In genomic region chrX:24216827-24217226, GRCh38 we compare ENCODE assay signal across 15 cellular contexts.
A peak's percentile ranks its signal among the peaks of the same experiment; 100 is the strongest.
DNase-seq lines count a peak whose midpoint lies in the region; ATAC-seq lines count a peak whose summit lies in the region.
"Had no signal": no experiment of that assay in that cellular context is flagged by ENCODE, and none has a peak within 500 bp of the region (broad histone marks: within the 10 kb centered on the region; RNA-seq: fewer than 3 reads in every experiment).

No MANE protein-coding gene starts in this region.

- no peak for DNase-seq in activated T-cell treated with anti-CD3 and anti-CD28 coated beads, Interleukin-2, amount 50 U/mL, for 24 hours
- DNase-seq in activated T-cell treated with anti-CD3 and anti-CD28 coated beads, Interleukin-2, amount 50 U/mL, for 1 hour = no peak
- no peak for DNase-seq in CD4-positive, CD25-positive, alpha-beta regulatory T cell
- no peak for DNase-seq in naive thymus-derived CD8-positive, alpha-beta T cell
- DNase-seq in T1000 (lab: John Stamatoyannopoulos, UW) (no peak), activated gamma-delta T cell treated with Interleukin-2 at 50 U/mL for 16 hours (no peak)
- DNase-seq: CD8-positive, alpha-beta T cell; MM.1S; NCI-H1092; NCI-H1436 treated with DMSO at 0.1 percent for 48 hours; NCI-H2029; NCI-H2171 treated with DMSO at 0.1 percent for 48 hours had no signal

- H3K9me3 ChIP-seq in CD4-positive, CD25-positive, alpha-beta regulatory T cell (ENCODE audit: control insufficient read depth in 2 of 2, low read length in 2 of 2) = no peaks in the 10 kb centered on the region

- no peaks in the 10 kb centered on the region for H3K27me3 ChIP-seq in CD4-positive, CD25-positive, alpha-beta regulatory T cell (ENCODE audit: control insufficient read depth, insufficient read depth, low read length)

- H3K27me3 Mint-ChIP-seq in activated T-cell treated with anti-CD3 and anti-CD28 coated beads, Interleukin-2, amount 50 U/mL, for 24 hours = no peaks in the 10 kb centered on the region
- no peaks in the 10 kb centered on the region for H3K27me3 Mint-ChIP-seq in CD4-positive, CD25-positive, alpha-beta regulatory T cell
- no peaks in the 10 kb centered on the region for H3K27me3 Mint-ChIP-seq in IgD-negative memory B cell
- H3K27me3 Mint-ChIP-seq in naive thymus-derived CD8-positive, alpha-beta T cell = no peaks in the 10 kb centered on the region

- POLR2A ChIA-PET in naive thymus-derived CD8-positive, alpha-beta T cell (lab: Charles Lee) = no interaction called here

- no peak for ATAC-seq in CD4-positive, CD25-positive, alpha-beta regulatory T cell (ENCODE audit: low read depth in 2 of 2)
- ATAC-seq in naive thymus-derived CD8-positive, alpha-beta T cell = no peak
- ATAC-seq in HG03097 (IDR thresholded peaks at IDR 0.05; ENCODE audit: low FRiP score, unreplicated experiment) = no peak
- ATAC-seq: CD8-positive, alpha-beta T cell; Panc1 had no signal

- no peaks in the 10 kb centered on the region for H3K4me1 ChIP-seq in CD4-positive, CD25-positive, alpha-beta regulatory T cell (ENCODE audit: control insufficient read depth, insufficient read depth, low read length, poor library complexity, severe bottlenecking)

- peaks cover 13% of the 10 kb centered on the region for H3K4me1 Mint-ChIP-seq in activated T-cell treated with anti-CD3 and anti-CD28 coated beads, Interleukin-2, amount 50 U/mL, for 24 hours (ENCODE audit: low read depth)
- peaks cover 0 to 10% (median 7%) of the 10 kb centered on the region in 4 donors for H3K4me1 Mint-ChIP-seq in CD4-positive, CD25-positive, alpha-beta regulatory T cell
- H3K4me1 Mint-ChIP-seq in IgD-negative memory B cell = peaks cover 9 to 23% (median 15%) of the 10 kb centered on the region in 3 donors
- H3K4me1 Mint-ChIP-seq in naive thymus-derived CD8-positive, alpha-beta T cell = peaks cover 0 to 11% (median 5%) of the 10 kb centered on the region in 4 donors

- peaks cover 2% of the 10 kb centered on the region for H3K36me3 ChIP-seq in CD4-positive, CD25-positive, alpha-beta regulatory T cell (ENCODE audit: control insufficient read depth, insufficient read depth, low read length)

- no peak overlapping the region for H3K4me3 Mint-ChIP-seq in activated T-cell treated with anti-CD3 and anti-CD28 coated beads, Interleukin-2, amount 50 U/mL, for 24 hours
- H3K4me3 Mint-ChIP-seq in CD4-positive, CD25-positive, alpha-beta regulatory T cell = no peak overlapping the region
- H3K4me3 Mint-ChIP-seq in IgD-negative memory B cell = no peak overlapping the region
- no peak overlapping the region for H3K4me3 Mint-ChIP-seq in naive thymus-derived CD8-positive, alpha-beta T cell
- H3K4me3 Mint-ChIP-seq: CD8-positive, alpha-beta T cell had no signal

- H3K9me3 Mint-ChIP-seq in activated T-cell treated with anti-CD3 and anti-CD28 coated beads, Interleukin-2, amount 50 U/mL, for 24 hours = no peaks in the 10 kb centered on the region
- no peaks in the 10 kb centered on the region for H3K9me3 Mint-ChIP-seq in CD4-positive, CD25-positive, alpha-beta regulatory T cell
- H3K9me3 Mint-ChIP-seq in IgD-negative memory B cell = no peaks in the 10 kb centered on the region
- no peaks in the 10 kb centered on the region for H3K9me3 Mint-ChIP-seq in naive thymus-derived CD8-positive, alpha-beta T cell
- H3K9me3 Mint-ChIP-seq: CD8-positive, alpha-beta T cell had no signal

- peak overlapping the region; percentile 26 for H3K27ac Mint-ChIP-seq in activated T-cell treated with anti-CD3 and anti-CD28 coated beads, Interleukin-2, amount 50 U/mL, for 24 hours
- peak overlapping the region in 2 of 3 donors; percentile 0 to 75 for H3K27ac Mint-ChIP-seq in CD4-positive, CD25-positive, alpha-beta regulatory T cell
- H3K27ac Mint-ChIP-seq in IgD-negative memory B cell = peak overlapping the region in 2 of 3 donors; percentile 9 to 34
- H3K27ac Mint-ChIP-seq in naive thymus-derived CD8-positive, alpha-beta T cell = peak overlapping the region in 8 of 10 donors; percentile 16 to 80 (median 48)
- H3K27ac Mint-ChIP-seq: CD8-positive, alpha-beta T cell had no signal

- H3K27ac ChIP-seq in CD4-positive, CD25-positive, alpha-beta regulatory T cell (ENCODE audit: insufficient read depth, low read length, poor library complexity, severe bottlenecking) = no peak overlapping the region

- H3K4me3 ChIP-seq in CD4-positive, CD25-positive, alpha-beta regulatory T cell (ENCODE audit: low read depth, low read length) = no peak overlapping the region

- peaks cover 41% of the 10 kb centered on the region for H3K36me3 Mint-ChIP-seq in activated T-cell treated with anti-CD3 and anti-CD28 coated beads, Interleukin-2, amount 50 U/mL, for 24 hours (ENCODE audit: low read depth)
- peaks cover 4% of the 10 kb centered on the region for H3K36me3 Mint-ChIP-seq in CD4-positive, CD25-positive, alpha-beta regulatory T cell
- H3K36me3 Mint-ChIP-seq in IgD-negative memory B cell = peaks cover 2% of the 10 kb centered on the region
- peaks cover 0 to 6% (median 0%) of the 10 kb centered on the region in 3 donors for H3K36me3 Mint-ChIP-seq in naive thymus-derived CD8-positive, alpha-beta T cell
